In genomic region chr4:4950891-4951290, GRCh38 we compare ENCODE assay signal across 24 cellular contexts.
"Had no signal": no experiment of that assay in that cellular context is flagged by ENCODE, and none has a peak within 500 bp of the region (broad histone marks: within the 10 kb centered on the region; RNA-seq: fewer than 3 reads in every experiment).

No MANE protein-coding gene starts in this region.

- H3K27ac ChIP-seq: breast epithelium, esophagus squamous epithelium, right atrium auricular region, suprapubic skin, vagina had no signal

- DNase-seq: activated CD4-positive, alpha-beta T cell treated with anti-CD3 and anti-CD28 coated beads, Interleukin-2, amount 10 ng/mL, durations not matched to agents 7 days and 5 days; activated CD4-positive, CD25-positive, alpha-beta regulatory T cell; activated CD8-positive, alpha-beta T cell treated with anti-CD3 and anti-CD28 coated beads, Interleukin-2, amount 10 ng/mL, durations not matched to agents 7 days and 5 days; activated naive CD4-positive, alpha-beta T cell treated with anti-CD3 and anti-CD28 coated beads for 36 hours; activated naive CD8-positive, alpha-beta T cell treated with anti-CD3 and anti-CD28 coated beads, Interleukin-2, amount 50 U/mL, for 24 hours; activated T-cell treated with anti-CD3 and anti-CD28 coated beads, Interleukin-2, amount 50 U/mL, for 24 hours; effector memory CD4-positive, alpha-beta T cell; esophagus squamous epithelium; kidney glomerular epithelial cell; left ventricle myocardium superior; mesenchymal stem cell; natural killer cell; SK-N-SH; stimulated activated CD4-positive, alpha-beta T cell treated with anti-CD3 and anti-CD28 coated beads, Interleukin-2, amount 100 ng/mL, for 24 hours; stimulated activated naive CD4-positive, alpha-beta T cell treated with Interleukin-2 at 50 U/mL for 16 hours; T-helper 1 cell; T1000; trophoblast cell had no signal

- H3K4me1 Mint-ChIP-seq: activated CD4-positive, alpha-beta T cell treated with anti-CD3 and anti-CD28 coated beads, Interleukin-2, amount 10 ng/mL, durations not matched to agents 7 days and 5 days; activated naive CD8-positive, alpha-beta T cell treated with anti-CD3 and anti-CD28 coated beads, Interleukin-2, amount 50 U/mL, for 24 hours; natural killer cell had no signal

- H3K4me1 ChIP-seq: breast epithelium, esophagus squamous epithelium, right atrium auricular region, vagina had no signal

- H3K27me3 ChIP-seq: breast epithelium, esophagus squamous epithelium, right atrium auricular region, suprapubic skin, vagina had no signal

- H3K9me3 Mint-ChIP-seq: activated T-cell treated with anti-CD3 and anti-CD28 coated beads, Interleukin-2, amount 50 U/mL, for 24 hours; dendritic cell treated with granulocyte-macrophage colony-stimulating factor and Interleukin-4, amounts not matched to agents 40 ng/mL and 50 ng/mL, for 4 days; natural killer cell had no signal

- ATAC-seq: activated CD8-positive, alpha-beta T cell treated with anti-CD3 and anti-CD28 coated beads, Interleukin-2, amount 10 ng/mL, durations not matched to agents 7 days and 5 days; activated naive CD8-positive, alpha-beta T cell treated with anti-CD3 and anti-CD28 coated beads, Interleukin-2, amount 50 U/mL, for 24 hours; left ventricle myocardium superior; natural killer cell had no signal

- H3K36me3 ChIP-seq: breast epithelium, esophagus squamous epithelium, right atrium auricular region, suprapubic skin, vagina had no signal

- H3K27ac Mint-ChIP-seq: activated CD4-positive, alpha-beta T cell treated with anti-CD3 and anti-CD28 coated beads, Interleukin-2, amount 10 ng/mL, durations not matched to agents 7 days and 5 days; activated CD8-positive, alpha-beta T cell treated with anti-CD3 and anti-CD28 coated beads, Interleukin-2, amount 10 ng/mL, durations not matched to agents 7 days and 5 days; activated naive CD4-positive, alpha-beta T cell treated with anti-CD3 and anti-CD28 coated beads for 36 hours; activated naive CD8-positive, alpha-beta T cell treated with anti-CD3 and anti-CD28 coated beads, Interleukin-2, amount 50 U/mL, for 24 hours; activated T-cell treated with anti-CD3 and anti-CD28 coated beads, Interleukin-2, amount 50 U/mL, for 24 hours; dendritic cell treated with granulocyte-macrophage colony-stimulating factor and Interleukin-4, amounts not matched to agents 40 ng/mL and 50 ng/mL, for 4 days; natural killer cell; progenitor cell of endocrine pancreas had no signal

- H3K4me3 Mint-ChIP-seq: activated CD4-positive, alpha-beta T cell treated with anti-CD3 and anti-CD28 coated beads, Interleukin-2, amount 10 ng/mL, durations not matched to agents 7 days and 5 days; activated CD8-positive, alpha-beta T cell treated with anti-CD3 and anti-CD28 coated beads, Interleukin-2, amount 10 ng/mL, durations not matched to agents 7 days and 5 days; activated naive CD4-positive, alpha-beta T cell treated with anti-CD3 and anti-CD28 coated beads for 36 hours; activated naive CD8-positive, alpha-beta T cell treated with anti-CD3 and anti-CD28 coated beads, Interleukin-2, amount 50 U/mL, for 24 hours; activated T-cell treated with anti-CD3 and anti-CD28 coated beads, Interleukin-2, amount 50 U/mL, for 24 hours; dendritic cell treated with granulocyte-macrophage colony-stimulating factor and Interleukin-4, amounts not matched to agents 40 ng/mL and 50 ng/mL, for 4 days; natural killer cell had no signal

- H3K27me3 Mint-ChIP-seq: activated naive CD8-positive, alpha-beta T cell treated with anti-CD3 and anti-CD28 coated beads, Interleukin-2, amount 50 U/mL, for 24 hours; activated T-cell treated with anti-CD3 and anti-CD28 coated beads, Interleukin-2, amount 50 U/mL, for 24 hours had no signal

- H3K4me3 ChIP-seq: breast epithelium, esophagus squamous epithelium, right atrium auricular region, suprapubic skin, vagina had no signal

- H3K36me3 Mint-ChIP-seq: natural killer cell had no signal

- H3K9me3 ChIP-seq: breast epithelium, esophagus squamous epithelium, SK-N-SH, suprapubic skin, vagina had no signal
